Comparison of ENCODE assay signal across 1 cellular context in the genomic region with DNA sequence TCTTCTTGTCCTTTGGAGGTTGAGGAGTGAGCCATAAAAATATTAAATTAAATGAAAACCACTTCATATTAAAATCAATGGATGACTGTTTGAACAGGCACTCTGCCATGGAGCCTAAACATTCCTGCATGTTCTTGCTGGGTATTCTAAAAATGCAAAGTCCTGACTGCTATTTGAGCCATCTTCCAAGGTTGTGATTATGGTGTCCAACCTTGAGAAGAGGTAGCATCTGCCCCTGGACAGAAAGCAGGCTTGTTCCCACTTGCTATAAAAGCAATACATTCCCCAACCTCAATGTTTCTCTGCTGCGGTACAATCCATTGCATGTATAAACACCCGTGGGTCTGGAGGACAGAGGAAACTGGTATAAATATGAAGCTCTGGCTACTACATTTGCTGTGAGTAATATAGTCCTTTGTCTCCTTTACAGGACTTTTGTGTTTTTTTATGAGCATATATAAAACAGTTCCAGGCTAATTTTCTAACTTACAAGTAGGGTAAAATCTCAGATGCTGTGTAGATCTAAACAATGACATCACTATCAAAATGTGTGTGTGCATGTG.
TF ChIP-seq lines count a peak whose summit lies in the region.

No MANE protein-coding gene starts in this region.

TF ChIP-seq in IMR-90, 13 proteins besides CTCF, POLR2A, EP300 and RAD21 (continued from another document):
- TF ChIP-seq, protein P1, sequence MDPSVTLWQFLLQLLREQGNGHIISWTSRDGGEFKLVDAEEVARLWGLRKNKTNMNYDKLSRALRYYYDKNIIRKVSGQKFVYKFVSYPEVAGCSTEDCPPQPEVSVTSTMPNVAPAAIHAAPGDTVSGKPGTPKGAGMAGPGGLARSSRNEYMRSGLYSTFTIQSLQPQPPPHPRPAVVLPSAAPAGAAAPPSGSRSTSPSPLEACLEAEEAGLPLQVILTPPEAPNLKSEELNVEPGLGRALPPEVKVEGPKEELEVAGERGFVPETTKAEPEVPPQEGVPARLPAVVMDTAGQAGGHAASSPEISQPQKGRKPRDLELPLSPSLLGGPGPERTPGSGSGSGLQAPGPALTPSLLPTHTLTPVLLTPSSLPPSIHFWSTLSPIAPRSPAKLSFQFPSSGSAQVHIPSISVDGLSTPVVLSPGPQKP (IDR thresholded peaks at IDR 0.05; ENCODE audit: borderline replicate concordance, low read depth, low read length), result no peak
- TF ChIP-seq MXI1 (IDR thresholded peaks at IDR 0.05; ENCODE audit: borderline replicate concordance, low read depth, low read length) (no peak), BHLHE40 (IDR thresholded peaks at IDR 0.05; ENCODE audit: low read depth, low read length) (no peak), CEBPB (IDR thresholded peaks at IDR 0.05; ENCODE audit: low read depth, low read length) (no peak), CHD1 (IDR thresholded peaks at IDR 0.05; ENCODE audit: low read depth, low read length) (no peak), FOS (IDR thresholded peaks at IDR 0.05; ENCODE audit: low read depth, low read length) (no peak), RFX5 (IDR thresholded peaks at IDR 0.05; ENCODE audit: low read depth, low read length) (no peak), NFE2L2 (IDR thresholded peaks at IDR 0.05; ENCODE audit: low read depth, low read length) (no peak), MAFK (IDR thresholded peaks at IDR 0.05; ENCODE audit: low read depth, low read length) (no peak), RCOR1 (IDR thresholded peaks at IDR 0.05; ENCODE audit: insufficient replicate concordance, low read length) (no peak)
